Comparison of ENCODE assay signal across 8 cellular contexts in the genomic region with DNA sequence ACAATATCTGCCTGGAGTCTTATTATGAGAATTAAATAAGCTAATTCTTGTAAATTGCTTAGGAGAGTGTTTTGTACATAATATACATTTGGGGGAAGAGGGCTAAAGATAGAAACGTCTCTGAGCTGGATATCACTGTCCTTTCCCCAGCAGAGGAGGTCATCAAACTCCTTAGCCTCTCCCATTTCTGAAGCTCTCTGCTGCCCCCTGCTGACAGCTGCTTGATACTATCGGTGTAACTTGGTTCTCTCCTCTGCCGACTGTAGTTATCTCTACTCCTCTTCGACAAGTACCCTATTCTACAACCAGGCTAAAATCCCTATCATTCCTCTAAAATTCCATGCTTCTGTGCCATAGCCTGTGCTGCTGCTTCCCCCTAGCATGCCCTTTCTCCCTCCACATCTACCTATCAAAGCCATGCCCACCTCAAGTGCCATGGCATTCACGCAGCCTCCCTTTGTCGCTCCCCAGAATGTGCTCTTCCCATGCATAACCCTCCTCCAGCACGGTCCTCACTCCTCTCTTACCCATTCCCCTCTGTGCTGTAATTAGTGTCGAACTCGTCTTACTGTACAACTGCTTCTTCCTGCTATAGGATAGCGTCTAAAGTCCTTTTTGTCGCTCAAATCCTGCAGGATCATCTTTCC.
A peak's percentile ranks its signal among the peaks of the same experiment; 100 is the strongest.
DNase-seq lines count a peak whose midpoint lies in the region; ATAC-seq and TF ChIP-seq lines count a peak whose summit lies in the region.

No MANE protein-coding gene starts in this region.

- POLR2A ChIA-PET in Panc1 (lab: Charles Lee): interaction anchor here (0.6 kb wide), 1 partner anchor 40 kb away, joined by 3 read pairs; no protein-coding TSS in a partner anchor

- H3K36me3 ChIP-seq in Panc1 (ENCODE audit: control insufficient read depth, insufficient read depth, low read length) (no peaks in the 10 kb centered on the region), testis (ENCODE audit: low read depth, missing control alignments) (no peaks in the 10 kb centered on the region)

- in situ Hi-C loops in Panc1 (cut with HindIII; ENCODE audit: low pct_unique_long_range_greater_than_20kb, low sequenced_read_pairs): no loop called here

- H3K9me3 ChIP-seq in Panc1 (ENCODE audit: control insufficient read depth, insufficient read depth, low read depth, low read length) (no peaks in the 10 kb centered on the region), testis (no peaks in the 10 kb centered on the region)

- DNase-seq in ELR (ENCODE audit: low read depth) (peak; percentile 83), Panc1 (ENCODE audit: low read depth, low spot score) (peak; percentile 71), fibroblast of the conjunctiva (ENCODE audit: low read depth) (peak; percentile 72), non-pigmented ciliary epithelial cell (ENCODE audit: low read depth) (peak; percentile 34), testis (peak; percentile 89)
- peak; percentile 86 to 89 for DNase-seq in activated T-cell treated with anti-CD3 and anti-CD28 coated beads, Interleukin-2, amount 50 U/mL, for 48 hours

- H3K4me3 ChIP-seq in Panc1 (ENCODE audit: low read depth in 2 of 2, low read length in 2 of 2) (no peak overlapping the region), testis (no peak overlapping the region)

- TF ChIP-seq RAD21 in Ishikawa (IDR thresholded peaks at IDR 0.05; ENCODE audit: low read depth): peak; percentile 83

- BruUV-seq in Panc1 (replicated peaks; lab: Mats Ljungman, UMichigan): no TSS peak

- intact Hi-C loops in Panc1 (cut with micrococcal nuclease; ENCODE audit: unreplicated experiment) (loop anchor here (5.0 to 10.0 kb wide), 3 partner anchors 289 to 1049 kb away; no protein-coding TSS in a partner anchor), testis (cut with DNase I; ENCODE audit: low total_unique reads) (no loop called here)

- ATAC-seq in GM21786 (IDR thresholded peaks at IDR 0.05; ENCODE audit: unreplicated experiment) (peak; percentile 92), Panc1 (peak; percentile 98)

- H3K27ac ChIP-seq in Panc1 (ENCODE audit: low read length) (no peak overlapping the region), testis (no peak overlapping the region)

- no peak for TF ChIP-seq EP300 in Ishikawa (IDR thresholded peaks at IDR 0.05; ENCODE audit: borderline replicate concordance)

- TF ChIP-seq CTCF in Panc1 (IDR thresholded peaks at IDR 0.05) (peak; percentile 89), testis (IDR thresholded peaks at IDR 0.05) (peak; percentile 51 to 79 (median 63))

- TF ChIP-seq POLR2A in testis (IDR thresholded peaks at IDR 0.05): no peak

- WGBS in testis, 2 donors: 45 to 53% methylated on average over 11 of the region's 11 CpGs

- CTCF ChIA-PET in Panc1 (lab: Charles Lee): interaction anchor here (0.6 to 0.9 kb wide), 3 partner anchors 9 to 202 kb away, joined by 3 to 4 read pairs (median 3); no protein-coding TSS in a partner anchor

- H3K4me1 ChIP-seq in Panc1 (ENCODE audit: control insufficient read depth, insufficient read depth, low read length): no peaks in the 10 kb centered on the region
- no peaks in the 10 kb centered on the region for H3K4me1 ChIP-seq in testis

- H3K27me3 ChIP-seq in Panc1 (ENCODE audit: control insufficient read depth, insufficient read depth, low read length) (no peaks in the 10 kb centered on the region), testis (no peaks in the 10 kb centered on the region)

TF ChIP-seq in Ishikawa, 13 proteins besides CTCF, POLR2A, EP300 and RAD21:
- TF ChIP-seq YY1 (IDR thresholded peaks at IDR 0.05; ENCODE audit: low read depth) (no peak), CREB1 (IDR thresholded peaks at IDR 0.05; ENCODE audit: low read depth) (no peak), TEAD4 (IDR thresholded peaks at IDR 0.05) (no peak), MAX (IDR thresholded peaks at IDR 0.05) (no peak), CEBPB (IDR thresholded peaks at IDR 0.05) (no peak), EGR1 (IDR thresholded peaks at IDR 0.05) (no peak), NFIC (IDR thresholded peaks at IDR 0.05) (no peak), ZBTB7A (IDR thresholded peaks at IDR 0.05; ENCODE audit: low read depth) (no peak), TCF12 (IDR thresholded peaks at IDR 0.05; ENCODE audit: low read depth) (no peak), FOXM1 (IDR thresholded peaks at IDR 0.05; ENCODE audit: borderline replicate concordance, low read depth) (no peak), TAF1 (IDR thresholded peaks at IDR 0.05; ENCODE audit: low read depth) (no peak)
- TF ChIP-seq, protein P1, sequence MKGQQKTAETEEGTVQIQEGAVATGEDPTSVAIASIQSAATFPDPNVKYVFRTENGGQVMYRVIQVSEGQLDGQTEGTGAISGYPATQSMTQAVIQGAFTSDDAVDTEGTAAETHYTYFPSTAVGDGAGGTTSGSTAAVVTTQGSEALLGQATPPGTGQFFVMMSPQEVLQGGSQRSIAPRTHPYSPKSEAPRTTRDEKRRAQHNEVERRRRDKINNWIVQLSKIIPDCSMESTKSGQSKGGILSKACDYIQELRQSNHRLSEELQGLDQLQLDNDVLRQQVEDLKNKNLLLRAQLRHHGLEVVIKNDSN (IDR thresholded peaks at IDR 0.05): no peak
- TF ChIP-seq, protein P2, sequence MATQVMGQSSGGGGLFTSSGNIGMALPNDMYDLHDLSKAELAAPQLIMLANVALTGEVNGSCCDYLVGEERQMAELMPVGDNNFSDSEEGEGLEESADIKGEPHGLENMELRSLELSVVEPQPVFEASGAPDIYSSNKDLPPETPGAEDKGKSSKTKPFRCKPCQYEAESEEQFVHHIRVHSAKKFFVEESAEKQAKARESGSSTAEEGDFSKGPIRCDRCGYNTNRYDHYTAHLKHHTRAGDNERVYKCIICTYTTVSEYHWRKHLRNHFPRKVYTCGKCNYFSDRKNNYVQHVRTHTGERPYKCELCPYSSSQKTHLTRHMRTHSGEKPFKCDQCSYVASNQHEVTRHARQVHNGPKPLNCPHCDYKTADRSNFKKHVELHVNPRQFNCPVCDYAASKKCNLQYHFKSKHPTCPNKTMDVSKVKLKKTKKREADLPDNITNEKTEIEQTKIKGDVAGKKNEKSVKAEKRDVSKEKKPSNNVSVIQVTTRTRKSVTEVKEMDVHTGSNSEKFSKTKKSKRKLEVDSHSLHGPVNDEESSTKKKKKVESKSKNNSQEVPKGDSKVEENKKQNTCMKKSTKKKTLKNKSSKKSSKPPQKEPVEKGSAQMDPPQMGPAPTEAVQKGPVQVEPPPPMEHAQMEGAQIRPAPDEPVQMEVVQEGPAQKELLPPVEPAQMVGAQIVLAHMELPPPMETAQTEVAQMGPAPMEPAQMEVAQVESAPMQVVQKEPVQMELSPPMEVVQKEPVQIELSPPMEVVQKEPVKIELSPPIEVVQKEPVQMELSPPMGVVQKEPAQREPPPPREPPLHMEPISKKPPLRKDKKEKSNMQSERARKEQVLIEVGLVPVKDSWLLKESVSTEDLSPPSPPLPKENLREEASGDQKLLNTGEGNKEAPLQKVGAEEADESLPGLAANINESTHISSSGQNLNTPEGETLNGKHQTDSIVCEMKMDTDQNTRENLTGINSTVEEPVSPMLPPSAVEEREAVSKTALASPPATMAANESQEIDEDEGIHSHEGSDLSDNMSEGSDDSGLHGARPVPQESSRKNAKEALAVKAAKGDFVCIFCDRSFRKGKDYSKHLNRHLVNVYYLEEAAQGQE (IDR thresholded peaks at IDR 0.05; ENCODE audit: low read depth): no peak

Comparison
In these comparisons a context has a peak if more than half of its experiments do, and no peak if none do; other contexts are left out.
1. DNase-seq: peak in every context shown above with its lines; median percentile 89 in testis; 88 in activated T-cell treated with anti-CD3 and anti-CD28 coated beads, Interleukin-2, amount 50 U/mL, for 48 hours; 83 in ELR; 72 in fibroblast of the conjunctiva; 71 in Panc1; 34 in non-pigmented ciliary epithelial cell.